In the genomic region with DNA sequence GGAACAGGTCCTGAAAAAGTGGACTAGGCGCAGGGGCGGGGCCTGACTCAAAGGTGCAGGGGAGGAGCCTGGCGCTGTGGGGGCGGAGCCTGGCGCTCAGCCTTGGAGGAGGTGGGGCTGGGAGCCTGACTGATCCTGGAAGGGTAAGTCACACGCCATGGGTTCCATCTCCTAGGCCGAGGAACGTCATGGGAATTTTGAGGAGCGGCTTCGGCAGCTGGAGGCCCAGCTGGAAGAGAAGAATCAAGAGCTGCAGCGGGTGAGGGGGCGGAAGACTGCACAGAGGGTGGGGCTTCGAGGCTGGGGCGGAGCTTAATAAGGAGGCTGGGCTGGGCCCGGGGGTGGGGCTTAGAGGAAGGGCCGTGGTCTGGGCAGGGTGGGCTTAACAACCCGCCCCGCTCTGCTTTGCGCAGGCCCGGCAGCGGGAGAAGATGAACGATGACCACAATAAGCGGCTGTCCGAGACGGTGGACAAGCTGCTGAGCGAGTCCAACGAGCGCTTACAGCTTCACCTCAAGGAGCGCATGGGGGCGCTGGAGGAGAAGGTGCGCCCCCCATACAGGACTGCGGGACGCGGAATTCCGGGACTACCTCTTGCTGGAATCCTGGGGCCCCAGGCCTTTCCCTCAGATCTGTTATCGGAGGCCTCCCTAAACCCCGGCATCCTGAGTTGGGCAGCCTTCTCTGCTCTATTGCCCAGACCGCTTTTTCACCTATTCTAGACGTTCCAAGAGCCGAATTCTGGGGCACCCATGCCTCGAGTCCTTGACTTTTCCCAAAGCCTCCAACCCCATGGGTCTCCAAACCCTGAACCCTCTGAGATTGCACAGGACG, we compare ENCODE assay signal across 9 cellular contexts. TPM values are rescaled to one million over a fixed set of nuclear protein-coding genes. Genes with fewer than 3 reads are reported as not detected.
DNase-seq lines count a peak whose midpoint lies in the region; ATAC-seq and TF ChIP-seq lines count a peak whose summit lies in the region.
"Had no signal": no experiment of that assay in that cellular context is flagged by ENCODE, and none has a peak within 500 bp of the region (broad histone marks: within the 10 kb centered on the region; RNA-seq: fewer than 3 reads in every experiment).

No MANE protein-coding gene starts in this region.

- no peak overlapping the region for H3K27ac ChIP-seq in A673 (ENCODE audit: low read depth, low read length, poor library complexity, severe bottlenecking)

- no peak overlapping the region for H3K4me3 ChIP-seq in A673 (ENCODE audit: low read depth, low read length, poor library complexity, severe bottlenecking)

- intact Hi-C loops in A673 (cut with micrococcal nuclease; ENCODE audit: unreplicated experiment) = no loop called here

- peaks cover 32% of the 10 kb centered on the region for H3K36me3 ChIP-seq in A673 (ENCODE audit: insufficient read depth, low read length, poor library complexity, severe bottlenecking)

- ATAC-seq in GM18498 (IDR thresholded peaks at IDR 0.05; ENCODE audit: unreplicated experiment) = no peak

- peaks cover 11% of the 10 kb centered on the region for H3K4me1 ChIP-seq in A673 (ENCODE audit: insufficient read depth, low read length, poor library complexity, severe bottlenecking)

- no peak for TF ChIP-seq CTCF in A673 (conservative IDR thresholded peaks at IDR 0.05; ENCODE audit: low read depth, low read length)

- POLR2A ChIA-PET in HEK293T (lab: Yijun Ruan, JAX) (interaction anchor here (1.6 kb wide), 1 partner anchor 16 kb away, joined by 3 read pairs; no protein-coding TSS in a partner anchor), A673 (lab: Charles Lee; ENCODE audit: low non-redundant PET) (no interaction called here)

- H3K9me3 ChIP-seq in A673 (ENCODE audit: low read depth, low read length, poor library complexity, severe bottlenecking) = no peaks in the 10 kb centered on the region

- CTCF ChIA-PET in HEK293T (lab: Yijun Ruan, JAX) = no interaction called here
- CTCF ChIA-PET in A673 (lab: Charles Lee) = no interaction called here

- DNase-seq in HEK293T (ENCODE audit: extremely low spot score) (peak; percentile 27), hepatic stellate cell (ENCODE audit: low spot score) (peak; percentile 87), COR-L47 (lab: John Stamatoyannopoulos, UW) (no peak), T-helper 9 cell (no peak), A673 (ENCODE audit: low spot score) (no peak)
- DNase-seq in activated T-helper 9 cell treated with anti-CD3 and anti-CD28 coated beads, Interleukin-2, amount 50 U/mL, for 16 hours (ENCODE audit: low read depth) = peak; percentile 21
- peak; percentile 65 for DNase-seq in stimulated activated CD4-positive, alpha-beta T cell treated with anti-CD3 and anti-CD28 coated beads, Interleukin-1b, Interleukin-23, amount 100 ng/mL, for 48 hours

- no peaks in the 10 kb centered on the region for H3K27me3 ChIP-seq in A673 (replicated peaks; ENCODE audit: insufficient read depth, low read depth, low read length, poor library complexity)

- BruUV-seq in A673 (replicated peaks; lab: Mats Ljungman, UMichigan) = no TSS peak

TF ChIP-seq in HEK293T, 16 proteins besides CTCF, POLR2A, EP300 and RAD21:
- no peak for TF ChIP-seq CTBP1 (IDR thresholded peaks at IDR 0.05; ENCODE audit: borderline replicate concordance)
- no peak for TF ChIP-seq BHLHE40 (IDR thresholded peaks at IDR 0.05; ENCODE audit: borderline replicate concordance)
- no peak for TF ChIP-seq FOXA1 (IDR thresholded peaks at IDR 0.05)
- no peak for TF ChIP-seq HDGF (IDR thresholded peaks at IDR 0.05; ENCODE audit: borderline replicate concordance)
- TF ChIP-seq NFRKB (IDR thresholded peaks at IDR 0.05) = no peak
- TF ChIP-seq ARNT (IDR thresholded peaks at IDR 0.05) = no peak
- TF ChIP-seq, protein P1, sequence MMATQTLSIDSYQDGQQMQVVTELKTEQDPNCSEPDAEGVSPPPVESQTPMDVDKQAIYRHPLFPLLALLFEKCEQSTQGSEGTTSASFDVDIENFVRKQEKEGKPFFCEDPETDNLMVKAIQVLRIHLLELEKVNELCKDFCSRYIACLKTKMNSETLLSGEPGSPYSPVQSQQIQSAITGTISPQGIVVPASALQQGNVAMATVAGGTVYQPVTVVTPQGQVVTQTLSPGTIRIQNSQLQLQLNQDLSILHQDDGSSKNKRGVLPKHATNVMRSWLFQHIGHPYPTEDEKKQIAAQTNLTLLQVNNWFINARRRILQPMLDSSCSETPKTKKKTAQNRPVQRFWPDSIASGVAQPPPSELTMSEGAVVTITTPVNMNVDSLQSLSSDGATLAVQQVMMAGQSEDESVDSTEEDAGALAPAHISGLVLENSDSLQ (IDR thresholded peaks at IDR 0.05) = no peak
- no peak for TF ChIP-seq ZNF384 (IDR thresholded peaks at IDR 0.05)
- TF ChIP-seq TARDBP (IDR thresholded peaks at IDR 0.05) = no peak
- TF ChIP-seq FOXM1 (IDR thresholded peaks at IDR 0.05; ENCODE audit: borderline replicate concordance) = no peak
- no peak for TF ChIP-seq ELF4 (IDR thresholded peaks at IDR 0.05)
- no peak for TF ChIP-seq L3MBTL2 (conservative IDR thresholded peaks at IDR 0.05)
- no peak for TF ChIP-seq SP1 (IDR thresholded peaks at IDR 0.05)
- no peak for TF ChIP-seq SUZ12 (IDR thresholded peaks at IDR 0.05)
- no peak for TF ChIP-seq FOXK2 (IDR thresholded peaks at IDR 0.05)
- no peak for TF ChIP-seq LEF1 (IDR thresholded peaks at IDR 0.05; ENCODE audit: borderline replicate concordance)
TF ChIP-seq in HEK293T: peak in this region for 0.

RNA-seq across cellular contexts. Expression of gene PPFIA3, which starts 14.5 kb away (rescaled TPM):
- total RNA-seq in A673 (2021) = 33.1 and 33.6 TPM in 2 replicates

RNA-seq across cellular contexts. Expression of gene C19orf73, which starts 14.9 kb away (rescaled TPM):
- total RNA-seq in A673 (2021) = 1.7 and 2.6 TPM in 2 replicates

RNA-seq across cellular contexts. Expression of gene LIN7B, which starts 19.7 kb away (rescaled TPM):
- total RNA-seq in A673 (2021) = 19.9 and 24.3 TPM in 2 replicates

RNA-seq across cellular contexts. Expression of gene HRC, which starts 21.4 kb away (rescaled TPM):
- total RNA-seq in A673 (2021) = not detected in 2 replicates
- total RNA-seq: dermis microvascular lymphatic vessel endothelial cell had no signal

RNA-seq across cellular contexts. Expression of gene TRPM4, which starts 23.8 kb away (rescaled TPM):
- total RNA-seq in A673 (2021) = 107 and 116 TPM in 2 replicates

Comparison
In these comparisons a context has a peak if more than half of its experiments do, and no peak if none do; other contexts are left out.
1. DNase-seq: peak in HEK293T (single experiment), activated T-helper 9 cell treated with anti-CD3 and anti-CD28 coated beads, Interleukin-2, amount 50 U/mL, for 16 hours (single experiment), hepatic stellate cell (single experiment) and stimulated activated CD4-positive, alpha-beta T cell treated with anti-CD3 and anti-CD28 coated beads, Interleukin-1b, Interleukin-23, amount 100 ng/mL, for 48 hours (single experiment); none in COR-L47 (single experiment), T-helper 9 cell (single experiment) and A673 (single experiment).